ENCODE assay signal across 9 cellular contexts in the genomic region with DNA sequence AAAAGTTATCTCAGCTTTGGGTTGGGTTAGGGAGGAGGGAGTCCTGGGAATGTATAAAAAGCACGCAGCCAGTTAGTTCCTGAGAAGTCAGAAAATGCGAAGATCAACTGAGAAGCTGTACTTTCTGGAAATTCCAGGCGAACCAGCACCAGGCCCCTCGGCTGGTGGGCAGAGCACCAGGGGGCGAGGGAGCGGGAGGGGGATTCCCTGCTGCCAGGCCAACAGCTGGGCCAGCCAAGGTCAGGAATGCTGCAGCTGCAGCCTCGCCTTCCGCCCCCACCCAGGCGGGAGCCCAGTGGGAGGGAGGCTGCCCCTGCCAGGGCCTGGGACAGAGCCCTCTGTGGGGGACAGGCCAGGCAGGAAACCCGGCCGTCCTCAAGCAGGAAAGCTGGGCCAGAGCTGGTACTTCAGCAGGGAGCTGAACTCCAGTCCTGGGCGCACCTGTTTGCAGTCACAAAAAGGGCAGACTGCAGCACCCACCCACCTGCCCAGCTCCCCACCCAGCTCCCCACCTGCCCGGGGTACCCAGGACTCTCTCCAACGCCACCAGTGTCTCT. TPM values are rescaled to one million over a fixed set of nuclear protein-coding genes. Genes with fewer than 3 reads are reported as not detected.
DNase-seq lines count a peak whose midpoint lies in the region; ATAC-seq and TF ChIP-seq lines count a peak whose summit lies in the region.
"Had no signal": no experiment of that assay in that cellular context is flagged by ENCODE, and none has a peak within 500 bp of the region (broad histone marks: within the 10 kb centered on the region; RNA-seq: fewer than 3 reads in every experiment).

No MANE protein-coding gene starts in this region.

- peaks cover 4% of the 10 kb centered on the region for H3K36me3 ChIP-seq in BE2C

- no peaks in the 10 kb centered on the region for H3K9me3 Mint-ChIP-seq in endothelial cell (ENCODE audit: unreplicated experiment)
- peaks cover 0 to 2% (median 0%) of the 10 kb centered on the region in 9 donors for H3K9me3 Mint-ChIP-seq in naive thymus-derived CD8-positive, alpha-beta T cell

- no peak overlapping the region for H3K4me3 ChIP-seq in BE2C (ENCODE audit: low read depth, low read length)

- no peaks in the 10 kb centered on the region for H3K9me3 ChIP-seq in BE2C

- peaks cover 19% of the 10 kb centered on the region for H3K27me3 Mint-ChIP-seq in endothelial cell (ENCODE audit: unreplicated experiment)
- H3K27me3 Mint-ChIP-seq in naive thymus-derived CD8-positive, alpha-beta T cell: no peaks in the 10 kb centered on the region

- peaks cover 38% of the 10 kb centered on the region for H3K4me1 Mint-ChIP-seq in endothelial cell (ENCODE audit: unreplicated experiment)
- peaks cover 12 to 57% (median 27%) of the 10 kb centered on the region in 4 donors for H3K4me1 Mint-ChIP-seq in naive thymus-derived CD8-positive, alpha-beta T cell

- H3K4me1 ChIP-seq in BE2C: peaks cover 51% of the 10 kb centered on the region

- TF ChIP-seq CTCF in BE2C (IDR thresholded peaks at IDR 0.05; ENCODE audit: low read depth, low read length) (no peak), endothelial cell (IDR thresholded peaks at IDR 0.05; ENCODE audit: unreplicated experiment) (no peak)

- no peaks in the 10 kb centered on the region for H3K27me3 ChIP-seq in BE2C

- DNase-seq in BE2C (peak; percentile 41), NCI-H226 (peak; percentile 24), endothelial cell (ENCODE audit: low spot score) (peak; percentile 45), SW480 (ENCODE audit: low spot score) (no peak), T1000 (lab: John Stamatoyannopoulos, UW) (no peak)
- DNase-seq in naive thymus-derived CD8-positive, alpha-beta T cell: no peak
- DNase-seq: activated CD8-positive, alpha-beta memory T cell treated with anti-CD3 and anti-CD28 coated beads, Interleukin-2, amount 50 U/mL, for 4 hours had no signal

- POLR2A ChIA-PET in naive thymus-derived CD8-positive, alpha-beta T cell (lab: Charles Lee): no interaction called here

- peak overlapping the region; percentile 45 for H3K4me3 Mint-ChIP-seq in endothelial cell (ENCODE audit: unreplicated experiment)
- H3K4me3 Mint-ChIP-seq in naive thymus-derived CD8-positive, alpha-beta T cell: peak overlapping the region in 7 of 10 donors; percentile 28 to 86 (median 72)

- ATAC-seq in naive thymus-derived CD8-positive, alpha-beta T cell: no peak
- ATAC-seq in HG02973 (IDR thresholded peaks at IDR 0.05; ENCODE audit: unreplicated experiment): no peak
- no peak for ATAC-seq in HG03565 (IDR thresholded peaks at IDR 0.05; ENCODE audit: unreplicated experiment)

- H3K36me3 Mint-ChIP-seq in endothelial cell (ENCODE audit: low read depth, unreplicated experiment): no peaks in the 10 kb centered on the region
- no peaks in the 10 kb centered on the region for H3K36me3 Mint-ChIP-seq in naive thymus-derived CD8-positive, alpha-beta T cell

- peak overlapping the region; percentile 91 for H3K27ac Mint-ChIP-seq in endothelial cell (ENCODE audit: unreplicated experiment)
- peak overlapping the region; percentile 67 to 91 (median 81) for H3K27ac Mint-ChIP-seq in naive thymus-derived CD8-positive, alpha-beta T cell

RNA-seq across cellular contexts. Expression of gene VAV2, which starts 35.5 kb away (rescaled TPM):
- polyA plus RNA-seq in BE2C (2012; ENCODE audit: insufficient read depth, insufficient read length, low read depth): 28.4 TPM
- 27.2 TPM for total RNA-seq in endothelial cell (ENCODE audit: unreplicated experiment)
- 1 to 10 TPM; 3.3 to 4.3 TPM for total RNA-seq in naive thymus-derived CD8-positive, alpha-beta T cell
- polyA plus RNA-seq in naive thymus-derived CD8-positive, alpha-beta T cell: under 1 TPM; 0.20 to 0.36 (median 0.27) TPM

Comparison
In these comparisons a context has a peak if more than half of its experiments do, and no peak if none do; other contexts are left out.
1. DNase-seq: peak in BE2C (single experiment), NCI-H226 (single experiment) and endothelial cell (single experiment); none in naive thymus-derived CD8-positive, alpha-beta T cell (0 of 10), SW480 (single experiment) and T1000 (single experiment).